27 cellular contexts compared by ENCODE assay signal in genomic region chrX:124268099-124268498, GRCh38.
"Had no signal": no experiment of that assay in that cellular context is flagged by ENCODE, and none has a peak within 500 bp of the region (broad histone marks: within the 10 kb centered on the region; RNA-seq: fewer than 3 reads in every experiment).

No MANE protein-coding gene starts in this region.

- H3K27ac ChIP-seq: body of pancreas, cardiac muscle cell, coronary artery, dorsolateral prefrontal cortex, heart left ventricle, left ventricle myocardium inferior, pancreas, psoas muscle, spleen, uterus, VCaP had no signal

- ATAC-seq: body of pancreas, heart left ventricle, pancreas, psoas muscle, right cardiac atrium had no signal

- H3K4me3 ChIP-seq: body of pancreas, cardiac muscle cell, coronary artery, dorsolateral prefrontal cortex, heart left ventricle, left ventricle myocardium inferior, pancreas, psoas muscle, spleen, uterus had no signal

- H3K4me1 ChIP-seq: body of pancreas, heart left ventricle, left ventricle myocardium inferior, pancreas, psoas muscle, spleen, uterus had no signal

- H3K4me3 Mint-ChIP-seq: activated T-cell treated with anti-CD3 and anti-CD28 coated beads, Interleukin-2, amount 50 U/mL, for 24 hours; neural crest cell; type B pancreatic cell had no signal

- H3K36me3 Mint-ChIP-seq: type B pancreatic cell had no signal

- H3K4me1 Mint-ChIP-seq: neural crest cell had no signal

- H3K36me3 ChIP-seq: cardiac muscle cell, heart left ventricle, left ventricle myocardium inferior, pancreas, spleen, uterus had no signal

- H3K27me3 ChIP-seq: body of pancreas, cardiac muscle cell, pancreas, spleen, uterus had no signal

- H3K9me3 Mint-ChIP-seq: type B pancreatic cell had no signal

- H3K9me3 ChIP-seq: body of pancreas, heart left ventricle, left ventricle myocardium inferior, pancreas, psoas muscle, uterus had no signal

- H3K27me3 Mint-ChIP-seq: type B pancreatic cell had no signal

- DNase-seq: activated CD4-positive, alpha-beta T cell treated with anti-CD3 and anti-CD28 coated beads for 4 hours; activated CD4-positive, alpha-beta T cell treated with anti-CD3 and anti-CD28 coated beads, Interleukin-2, amount 50 U/mL, for 4 hours; activated CD8-positive, alpha-beta memory T cell treated with anti-CD3 and anti-CD28 coated beads, Interleukin-2, amount 50 U/mL, for 4 hours; activated gamma-delta T cell; activated naive CD4-positive, alpha-beta T cell treated with anti-CD3 and anti-CD28 coated beads, Interleukin-2, amount 50 U/mL, for 16 hours; activated T-cell treated with anti-CD3 and anti-CD28 coated beads, Interleukin-2, amount 50 U/mL, for 24 hours; anterior cingulate cortex; body of pancreas; dorsolateral prefrontal cortex; effector memory CD4-positive, alpha-beta T cell; heart left ventricle; kidney glomerular epithelial cell; left ventricle myocardium inferior; nucleus accumbens; pancreas; psoas muscle; right cardiac atrium; spleen; stimulated activated naive CD4-positive, alpha-beta T cell treated with Interleukin-2 at 50 U/mL for 16 hours; substantia nigra; T-helper 9 cell; uterus had no signal

- H3K27ac Mint-ChIP-seq: activated T-cell treated with anti-CD3 and anti-CD28 coated beads, Interleukin-2, amount 50 U/mL, for 24 hours; type B pancreatic cell had no signal
